ENCODE assay signal across 29 cellular contexts in the genomic region with DNA sequence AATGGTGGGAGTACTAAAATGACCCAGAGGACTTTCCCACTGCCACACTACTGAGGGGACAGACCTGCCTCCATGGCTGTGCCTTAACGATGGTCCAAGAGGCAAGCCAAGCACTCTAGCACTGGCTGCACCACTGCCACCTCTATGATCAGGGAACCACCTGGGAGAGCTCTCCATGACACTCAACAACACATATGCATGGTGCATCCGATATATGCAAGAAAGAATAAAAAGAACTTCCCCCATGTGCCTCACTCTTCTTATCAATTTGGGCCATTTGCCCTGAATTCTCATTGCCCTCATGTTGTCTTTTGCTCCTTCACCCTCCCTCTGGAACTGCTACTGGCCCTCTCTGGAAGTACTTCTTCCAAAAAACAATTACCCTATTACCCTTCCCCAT.
"Had no signal": no experiment of that assay in that cellular context is flagged by ENCODE, and none has a peak within 500 bp of the region (broad histone marks: within the 10 kb centered on the region; RNA-seq: fewer than 3 reads in every experiment).

No MANE protein-coding gene starts in this region.

- H3K4me3 ChIP-seq: colonic mucosa, coronary artery, dorsolateral prefrontal cortex, esophagus muscularis mucosa, esophagus squamous epithelium, gastrocnemius medialis, gastroesophageal sphincter, heart left ventricle, heart right ventricle had no signal

- H3K4me1 ChIP-seq: colonic mucosa, esophagus muscularis mucosa, esophagus squamous epithelium, foreskin keratinocyte, gastrocnemius medialis, gastroesophageal sphincter, heart left ventricle, heart right ventricle had no signal

- H3K27ac Mint-ChIP-seq: dendritic cell treated with granulocyte-macrophage colony-stimulating factor and Interleukin-4, amounts not matched to agents 40 ng/mL and 50 ng/mL, for 4 days; effector memory CD8-positive, alpha-beta T cell; endodermal cell had no signal

- H3K4me3 Mint-ChIP-seq: dendritic cell treated with granulocyte-macrophage colony-stimulating factor and Interleukin-4, amounts not matched to agents 40 ng/mL and 50 ng/mL, for 4 days; effector memory CD8-positive, alpha-beta T cell; endodermal cell had no signal

- H3K27me3 Mint-ChIP-seq: dendritic cell treated with granulocyte-macrophage colony-stimulating factor and Interleukin-4, amounts not matched to agents 40 ng/mL and 50 ng/mL, for 4 days had no signal

- H3K27ac ChIP-seq: colonic mucosa, coronary artery, dorsolateral prefrontal cortex, epithelial cell of prostate, esophagus muscularis mucosa, esophagus squamous epithelium, foreskin keratinocyte, gastrocnemius medialis, gastroesophageal sphincter, heart left ventricle, heart right ventricle had no signal

- DNase-seq: colonic mucosa; cortex of kidney; dermis blood vessel endothelial cell; dorsolateral prefrontal cortex; effector CD4-positive, alpha-beta T cell; effector CD8-positive, alpha-beta T cell; effector memory CD4-positive, alpha-beta T cell; effector memory CD8-positive, alpha-beta T cell; endodermal cell; erythroblast; esophagus squamous epithelium; foreskin fibroblast; foreskin keratinocyte; foreskin melanocyte; gastrocnemius medialis; glutamatergic neuron; head of caudate nucleus; heart left ventricle; heart right ventricle had no signal

- H3K9me3 ChIP-seq: colonic mucosa, esophagus muscularis mucosa, esophagus squamous epithelium, gastrocnemius medialis, gastroesophageal sphincter, heart left ventricle, heart right ventricle had no signal

- ATAC-seq: effector memory CD8-positive, alpha-beta T cell; esophagus mucosa; foreskin keratinocyte; gastrocnemius medialis; gastroesophageal sphincter; heart left ventricle; heart right ventricle had no signal

- H3K27me3 ChIP-seq: colonic mucosa, esophagus muscularis mucosa, esophagus squamous epithelium, foreskin keratinocyte, gastrocnemius medialis, heart left ventricle, heart right ventricle had no signal

- FAIRE-seq: colon, endometrium, endothelial cell of umbilical vein, frontal cortex had no signal

- H3K9me3 Mint-ChIP-seq: dendritic cell treated with granulocyte-macrophage colony-stimulating factor and Interleukin-4, amounts not matched to agents 40 ng/mL and 50 ng/mL, for 4 days; effector memory CD8-positive, alpha-beta T cell; endodermal cell had no signal

- H3K36me3 ChIP-seq: colonic mucosa, esophagus muscularis mucosa, esophagus squamous epithelium, gastrocnemius medialis, gastroesophageal sphincter, heart left ventricle, heart right ventricle had no signal
